In genomic region chr16:55498101-55498500, GRCh38 we compare ENCODE assay signal across 1 cellular context.
TF ChIP-seq lines count a peak whose summit lies in the region.

No MANE protein-coding gene starts in this region.

TF ChIP-seq in HEK293T, 16 proteins besides CTCF, POLR2A, EP300 and RAD21 (continued from another document):
- TF ChIP-seq L3MBTL2 (conservative IDR thresholded peaks at IDR 0.05) (no peak), TARDBP (IDR thresholded peaks at IDR 0.05) (no peak), ELF4 (IDR thresholded peaks at IDR 0.05) (no peak)
